Comparison of ENCODE assay signal across 8 cellular contexts in the genomic region with DNA sequence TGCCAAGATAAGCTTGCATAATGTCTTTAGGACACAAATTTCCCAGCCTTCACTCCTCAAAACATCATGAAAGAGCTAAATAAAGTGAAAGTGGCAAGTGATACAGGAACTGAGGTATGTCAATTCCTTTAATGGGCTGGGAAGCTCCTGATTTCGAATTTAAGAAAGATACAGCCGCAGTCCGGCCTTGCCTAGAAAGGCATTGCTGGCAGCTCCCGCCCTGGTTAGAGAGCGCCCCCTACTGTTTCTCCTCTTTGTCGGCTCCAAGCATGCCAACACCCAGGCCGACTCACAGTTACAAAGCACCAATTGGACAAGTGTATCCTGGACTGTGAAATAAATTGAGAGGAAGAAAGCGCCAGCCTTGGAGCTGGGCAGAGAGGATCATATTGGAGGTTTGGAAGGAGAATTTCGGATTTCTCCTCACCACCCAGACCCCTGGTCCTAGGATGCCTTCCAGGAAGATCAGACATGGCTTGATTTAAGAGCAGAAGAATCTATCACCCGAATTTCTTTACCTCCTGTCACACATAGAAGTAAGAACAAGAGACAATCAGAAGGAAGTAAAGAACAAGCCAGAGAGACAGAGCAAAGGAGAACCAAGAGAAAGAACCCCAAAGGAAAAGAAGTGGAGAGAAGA.
DNase-seq lines count a peak whose midpoint lies in the region; ATAC-seq and TF ChIP-seq lines count a peak whose summit lies in the region.

No MANE protein-coding gene starts in this region.

- H3K4me1 ChIP-seq in psoas muscle, result peaks cover 2% of the 10 kb centered on the region
- H3K4me1 ChIP-seq in uterus, result peaks cover 0 to 7% of the 10 kb centered on the region in 2 donors

- TF ChIP-seq CTCF in GM12873 (IDR thresholded peaks at IDR 0.05; ENCODE audit: insufficient read depth, low read depth, low read length, missing control alignments) (peak; percentile 91), psoas muscle (IDR thresholded peaks at IDR 0.05) (peak; percentile 95), uterus (IDR thresholded peaks at IDR 0.05) (peak; percentile 86 to 93 (median 92))

- ATAC-seq in HG02759 (IDR thresholded peaks at IDR 0.05; ENCODE audit: unreplicated experiment) (peak; percentile 88), psoas muscle (peak; percentile 93 to 99 (median 98))
- peak; percentile 88 for ATAC-seq in activated naive CD8-positive, alpha-beta T cell treated with anti-CD3 and anti-CD28 coated beads, Interleukin-2, amount 50 U/mL, for 24 hours

- no peaks in the 10 kb centered on the region for H3K27me3 ChIP-seq in psoas muscle (ENCODE audit: insufficient read depth in 3 of 3, low read length in 2 of 3)
- H3K27me3 ChIP-seq in uterus, result no peaks in the 10 kb centered on the region

- H3K36me3 ChIP-seq in psoas muscle (ENCODE audit: insufficient read depth in 1 of 2, low read depth in 1 of 2), result no peaks in the 10 kb centered on the region
- H3K36me3 ChIP-seq in uterus, result no peaks in the 10 kb centered on the region

- DNase-seq in NCI-H128 (lab: John Stamatoyannopoulos, UW; ENCODE audit: unreplicated experiment) (peak; percentile 83), SKM-1 treated with dmso at 0.1 percent for 144 hours (lab: John Stamatoyannopoulos, UW; ENCODE audit: unreplicated experiment) (peak; percentile 79), cardiac septum (ENCODE audit: low spot score) (peak; percentile 90), psoas muscle (peak; percentile 77 to 88), uterus (peak; percentile 88 to 93)
- peak; percentile 87 for DNase-seq in activated naive CD8-positive, alpha-beta T cell treated with anti-CD3 and anti-CD28 coated beads, Interleukin-2, amount 50 U/mL, for 24 hours

- no peak overlapping the region for H3K4me3 Mint-ChIP-seq in activated naive CD8-positive, alpha-beta T cell treated with anti-CD3 and anti-CD28 coated beads, Interleukin-2, amount 50 U/mL, for 24 hours

- no peak overlapping the region for H3K4me3 ChIP-seq in psoas muscle
- no peak overlapping the region for H3K4me3 ChIP-seq in uterus

- peaks cover 16% of the 10 kb centered on the region for H3K4me1 Mint-ChIP-seq in activated naive CD8-positive, alpha-beta T cell treated with anti-CD3 and anti-CD28 coated beads, Interleukin-2, amount 50 U/mL, for 24 hours

- intact Hi-C loops in cardiac septum (cut with DNase I) (loop anchor here (2.0 to 5.0 kb wide), 4 partner anchors 368 to 638 kb away; a partner anchor contains a TSS), psoas muscle (cut with DNase I) (loop anchor here (1.0 to 10.0 kb wide), 4 partner anchors 473 to 641 kb away; a partner anchor contains a TSS), uterus (cut with DNase I; ENCODE audit: low total_unique reads) (loop anchor here (2.0 kb wide), 1 partner anchor 553 kb away; no protein-coding TSS in a partner anchor)

- no peaks in the 10 kb centered on the region for H3K9me3 Mint-ChIP-seq in activated naive CD8-positive, alpha-beta T cell treated with anti-CD3 and anti-CD28 coated beads, Interleukin-2, amount 50 U/mL, for 24 hours

- H3K27me3 Mint-ChIP-seq in activated naive CD8-positive, alpha-beta T cell treated with anti-CD3 and anti-CD28 coated beads, Interleukin-2, amount 50 U/mL, for 24 hours, result no peaks in the 10 kb centered on the region

- H3K9me3 ChIP-seq in psoas muscle (no peaks in the 10 kb centered on the region), uterus (no peaks in the 10 kb centered on the region)

- no peak overlapping the region for H3K27ac Mint-ChIP-seq in activated naive CD8-positive, alpha-beta T cell treated with anti-CD3 and anti-CD28 coated beads, Interleukin-2, amount 50 U/mL, for 24 hours

- no peak overlapping the region for H3K27ac ChIP-seq in psoas muscle
- H3K27ac ChIP-seq in uterus, result peak overlapping the region; percentile 77 to 85

- H3K36me3 Mint-ChIP-seq in activated naive CD8-positive, alpha-beta T cell treated with anti-CD3 and anti-CD28 coated beads, Interleukin-2, amount 50 U/mL, for 24 hours (ENCODE audit: low read depth), result peaks cover 1% of the 10 kb centered on the region

- peak in 1 of 2 donors; percentile 11 for TF ChIP-seq POLR2A in uterus (IDR thresholded peaks at IDR 0.05)

- 8 to 12% (median 9%) methylated on average over 10 of the region's 10 CpGs for whole genome bisulfite sequencing in psoas muscle, 3 donors
